ENCODE assay signal across 10 cellular contexts in the genomic region with DNA sequence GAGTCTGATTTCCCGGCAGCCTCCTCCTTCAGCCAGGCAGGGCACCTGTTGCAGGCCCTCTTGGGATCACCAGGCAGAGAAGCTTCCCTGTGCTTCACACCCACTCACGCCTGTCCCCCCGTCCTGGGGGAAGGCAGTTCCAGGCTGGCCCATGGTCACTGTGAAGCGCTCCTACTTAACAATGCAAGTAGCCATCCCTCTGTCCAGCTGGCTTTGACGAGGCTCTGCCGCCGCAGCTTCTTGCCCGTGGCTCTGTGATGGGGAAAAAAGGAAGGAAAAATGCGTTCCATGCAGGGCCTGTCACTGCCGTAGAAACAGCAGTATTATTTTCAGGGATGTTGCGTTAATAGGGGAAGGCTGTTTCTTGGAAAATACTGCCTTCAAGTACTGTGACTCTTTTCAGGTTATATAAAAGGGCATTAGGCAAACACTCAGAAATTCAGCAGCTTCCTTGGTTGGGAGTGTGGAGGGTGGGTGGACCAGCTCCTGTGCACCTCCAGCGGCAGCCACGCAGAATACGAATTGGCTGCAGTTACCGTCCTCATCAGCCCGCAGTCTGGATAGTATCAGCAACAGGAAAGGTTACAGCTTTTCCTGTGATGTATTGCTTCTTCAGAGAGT.
DNase-seq lines count a peak whose midpoint lies in the region; ATAC-seq, FAIRE-seq and TF ChIP-seq lines count a peak whose summit lies in the region.
"Had no signal": no experiment of that assay in that cellular context is flagged by ENCODE, and none has a peak within 500 bp of the region (broad histone marks: within the 10 kb centered on the region; RNA-seq: fewer than 3 reads in every experiment).

No MANE protein-coding gene starts in this region.

- WGBS in psoas muscle, 3 donors = 24 to 46% (median 28%) methylated on average over 16 of the region's 16 CpGs
- WGBS in small intestine, 3 donors = 57 to 83% (median 71%) methylated on average over 16 of the region's 16 CpGs

- H3K4me1 Mint-ChIP-seq in activated CD4-positive, alpha-beta T cell treated with anti-CD3 and anti-CD28 coated beads, Interleukin-2, amount 10 ng/mL, durations not matched to agents 24 days and 14 days = peaks cover 7% of the 10 kb centered on the region

- POLR2A ChIA-PET in OCI-LY7 (lab: Charles Lee) = no interaction called here

- H3K27me3 Mint-ChIP-seq in activated CD4-positive, alpha-beta T cell treated with anti-CD3 and anti-CD28 coated beads, Interleukin-2, amount 10 ng/mL, durations not matched to agents 24 days and 14 days = peaks cover 2% of the 10 kb centered on the region

- H3K4me1 ChIP-seq in ascending aorta = peaks cover 0 to 13% of the 10 kb centered on the region in 2 donors
- peaks cover 13% of the 10 kb centered on the region for H3K4me1 ChIP-seq in psoas muscle
- H3K4me1 ChIP-seq in OCI-LY7 (ENCODE audit: insufficient read depth, low read length, poor library complexity, severe bottlenecking) = no peaks in the 10 kb centered on the region
- no peaks in the 10 kb centered on the region for H3K4me1 ChIP-seq in small intestine (ENCODE audit: control insufficient read depth in 2 of 2, insufficient read depth in 1 of 2, low read depth in 1 of 2, low read length in 1 of 2)

- H3K27me3 ChIP-seq in ascending aorta (no peaks in the 10 kb centered on the region), psoas muscle (ENCODE audit: insufficient read depth in 3 of 3, low read length in 2 of 3) (no peaks in the 10 kb centered on the region), small intestine (ENCODE audit: control insufficient read depth in 2 of 2, insufficient read depth in 2 of 2, low read length in 2 of 2) (no peaks in the 10 kb centered on the region)

- H2AFZ ChIP-seq in OCI-LY7 (ENCODE audit: low read length) = no peak overlapping the region

- H3K9me3 ChIP-seq in ascending aorta (peaks cover 0 to 2% of the 10 kb centered on the region in 2 donors), psoas muscle (peaks cover under 1% of the 10 kb centered on the region), OCI-LY7 (ENCODE audit: low read length) (no peaks in the 10 kb centered on the region), small intestine (ENCODE audit: control insufficient read depth, low read depth) (no peaks in the 10 kb centered on the region)

- no peaks in the 10 kb centered on the region for H3K9me2 ChIP-seq in OCI-LY7 (ENCODE audit: insufficient read depth, low read length)

- H3K27ac ChIP-seq in ascending aorta = peak overlapping the region; percentile 52 to 72
- H3K27ac ChIP-seq in psoas muscle = peak overlapping the region; percentile 69
- no peak overlapping the region for H3K27ac ChIP-seq in OCI-LY7 (ENCODE audit: low read depth, low read length, poor library complexity, severe bottlenecking)
- H3K27ac ChIP-seq in small intestine (ENCODE audit: low read depth in 1 of 2, low read length in 1 of 2) = peak overlapping the region in 1 of 2 donors; percentile 63
- H3K27ac ChIP-seq: VCaP had no signal

- peak; percentile 37 for DNase-seq in DMS153 (lab: John Stamatoyannopoulos, UW)
- DNase-seq in ascending aorta (ENCODE audit: low spot score in 2 of 2) = peak in 1 of 2 donors; percentile 81
- peak; percentile 69 for DNase-seq in left ventricle myocardium superior
- peak; percentile 64 to 80 for DNase-seq in psoas muscle
- DNase-seq in activated CD4-positive, alpha-beta T cell treated with anti-CD3 and anti-CD28 coated beads, Interleukin-2, amount 10 ng/mL, durations not matched to agents 24 days and 14 days = no peak
- no peak for DNase-seq in OCI-LY7 (ENCODE audit: low spot score)
- no peak for DNase-seq in stimulated activated CD4-positive, alpha-beta T cell treated with anti-CD3 and anti-CD28 coated beads, Interleukin-15, amount 100 ng/mL, for 24 hours
- DNase-seq in small intestine = no peak

- H3K36me3 Mint-ChIP-seq in activated CD4-positive, alpha-beta T cell treated with anti-CD3 and anti-CD28 coated beads, Interleukin-2, amount 10 ng/mL, durations not matched to agents 24 days and 14 days (ENCODE audit: low read depth) = no peaks in the 10 kb centered on the region

- no peak overlapping the region for H3K4me3 ChIP-seq in ascending aorta
- peak overlapping the region; percentile 21 for H3K4me3 ChIP-seq in psoas muscle
- no peak overlapping the region for H3K4me3 ChIP-seq in OCI-LY7 (ENCODE audit: low read depth, low read length, poor library complexity, severe bottlenecking)
- H3K4me3 ChIP-seq in small intestine (ENCODE audit: low read depth in 1 of 2, low read length in 2 of 2) = no peak overlapping the region

- BruUV-seq in OCI-LY7 (replicated peaks; lab: Mats Ljungman, UMichigan) = no TSS peak

- intact Hi-C loops in ascending aorta (cut with DNase I) (loop anchor here (2.0 to 5.0 kb wide), 2 partner anchors 32 to 95 kb away; no protein-coding TSS in a partner anchor), left ventricle myocardium superior (cut with micrococcal nuclease) (no loop called here), psoas muscle (cut with DNase I) (no loop called here), OCI-LY7 (cut with micrococcal nuclease; ENCODE audit: unreplicated experiment) (no loop called here)
- intact Hi-C loops in activated CD4-positive, alpha-beta T cell treated with anti-CD3 and anti-CD28 coated beads, Interleukin-2, amount 10 ng/mL, durations not matched to agents 24 days and 14 days (cut with micrococcal nuclease) = no loop called here

- no peak overlapping the region for H3K4me2 ChIP-seq in OCI-LY7 (ENCODE audit: low read length)

- CTCF ChIA-PET in OCI-LY7 (lab: Charles Lee; ENCODE audit: unreplicated experiment) = no interaction called here

- H3K36me3 ChIP-seq in ascending aorta (no peaks in the 10 kb centered on the region), psoas muscle (ENCODE audit: insufficient read depth in 1 of 2, low read depth in 1 of 2) (no peaks in the 10 kb centered on the region), OCI-LY7 (ENCODE audit: insufficient read depth, low read length) (no peaks in the 10 kb centered on the region), small intestine (ENCODE audit: control insufficient read depth in 2 of 2, insufficient read depth in 2 of 2, low read length in 2 of 2) (no peaks in the 10 kb centered on the region)

- no peak overlapping the region for H3K27ac Mint-ChIP-seq in activated CD4-positive, alpha-beta T cell treated with anti-CD3 and anti-CD28 coated beads, Interleukin-2, amount 10 ng/mL, durations not matched to agents 24 days and 14 days

- FAIRE-seq in small intestine (lab: Jason Lieb, UNC) = no peak
- FAIRE-seq: frontal cortex had no signal

- no peak overlapping the region for H3K4me3 Mint-ChIP-seq in activated CD4-positive, alpha-beta T cell treated with anti-CD3 and anti-CD28 coated beads, Interleukin-2, amount 10 ng/mL, durations not matched to agents 24 days and 14 days

- H4K20me1 ChIP-seq in OCI-LY7 (ENCODE audit: insufficient read depth, low read length) = no peaks in the 10 kb centered on the region

- ATAC-seq in left ventricle myocardium superior (peak; percentile 89), psoas muscle (peak; percentile 77 to 90 (median 82))

- H3K79me2 ChIP-seq in OCI-LY7 (ENCODE audit: insufficient read depth, low read depth, low read length) = no peaks in the 10 kb centered on the region

- H3K9me3 Mint-ChIP-seq in activated CD4-positive, alpha-beta T cell treated with anti-CD3 and anti-CD28 coated beads, Interleukin-2, amount 10 ng/mL, durations not matched to agents 24 days and 14 days = no peaks in the 10 kb centered on the region

- TF ChIP-seq CTCF in ascending aorta (IDR thresholded peaks at IDR 0.05) (peak in 2 of 3 experiments; percentile 31 to 33), psoas muscle (IDR thresholded peaks at IDR 0.05) (peak; percentile 49), OCI-LY7 (conservative IDR thresholded peaks at IDR 0.05; ENCODE audit: low read length) (no peak)

Comparison
In these comparisons a context has a peak if more than half of its experiments do, and no peak if none do; other contexts are left out.
1. DNase-seq: peak in DMS153 (single experiment), left ventricle myocardium superior (single experiment) and psoas muscle (2 of 2); none in activated CD4-positive, alpha-beta T cell treated with anti-CD3 and anti-CD28 coated beads, Interleukin-2, amount 10 ng/mL, durations not matched to agents 24 days and 14 days (single experiment), OCI-LY7 (single experiment), stimulated activated CD4-positive, alpha-beta T cell treated with anti-CD3 and anti-CD28 coated beads, Interleukin-15, amount 100 ng/mL, for 24 hours (single experiment) and small intestine (single experiment).